In the genomic region with DNA sequence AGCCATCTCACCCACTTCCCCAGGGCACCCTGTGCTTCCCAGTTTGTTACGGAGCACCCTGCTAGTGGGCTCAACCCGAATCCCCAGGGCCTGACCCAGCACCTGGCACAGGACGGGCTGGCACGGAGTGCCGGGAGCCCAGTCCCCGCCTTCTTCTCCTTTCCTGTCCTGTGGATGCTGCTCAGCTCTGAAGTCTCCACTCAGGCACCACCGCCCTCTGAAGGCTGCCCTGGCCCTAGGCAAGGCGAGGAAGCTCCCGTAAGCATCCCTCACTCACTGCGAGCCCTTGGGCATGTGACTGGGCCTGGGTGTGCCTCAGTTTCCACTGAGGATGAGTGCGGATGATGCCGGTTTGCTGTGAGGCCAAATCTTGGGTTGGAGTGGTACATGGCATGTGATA, we compare ENCODE assay signal across 1 cellular context.
TF ChIP-seq lines count a peak whose summit lies in the region.

No MANE protein-coding gene starts in this region.

TF ChIP-seq in WTC11, 78 proteins besides CTCF, POLR2A, EP300 and RAD21:
- TF ChIP-seq ZNF219 (CRISPR knock-in tag; IDR thresholded peaks at IDR 0.05; ENCODE audit: borderline replicate concordance) = no peak
- no peak for TF ChIP-seq PRRX2 (CRISPR knock-in tag; IDR thresholded peaks at IDR 0.05)
- no peak for TF ChIP-seq CBFB (CRISPR knock-in tag; IDR thresholded peaks at IDR 0.05; ENCODE audit: low read depth)
- no peak for TF ChIP-seq SMAD3 (CRISPR knock-in tag; IDR thresholded peaks at IDR 0.05; ENCODE audit: borderline replicate concordance)
- TF ChIP-seq IRF2 (CRISPR knock-in tag; IDR thresholded peaks at IDR 0.05; ENCODE audit: borderline replicate concordance, low read depth) = no peak
- TF ChIP-seq ZNF317 (CRISPR knock-in tag; IDR thresholded peaks at IDR 0.05; ENCODE audit: borderline replicate concordance, low read depth) = no peak
- no peak for TF ChIP-seq TP53 (CRISPR knock-in tag; IDR thresholded peaks at IDR 0.05)
- TF ChIP-seq, protein P1, sequence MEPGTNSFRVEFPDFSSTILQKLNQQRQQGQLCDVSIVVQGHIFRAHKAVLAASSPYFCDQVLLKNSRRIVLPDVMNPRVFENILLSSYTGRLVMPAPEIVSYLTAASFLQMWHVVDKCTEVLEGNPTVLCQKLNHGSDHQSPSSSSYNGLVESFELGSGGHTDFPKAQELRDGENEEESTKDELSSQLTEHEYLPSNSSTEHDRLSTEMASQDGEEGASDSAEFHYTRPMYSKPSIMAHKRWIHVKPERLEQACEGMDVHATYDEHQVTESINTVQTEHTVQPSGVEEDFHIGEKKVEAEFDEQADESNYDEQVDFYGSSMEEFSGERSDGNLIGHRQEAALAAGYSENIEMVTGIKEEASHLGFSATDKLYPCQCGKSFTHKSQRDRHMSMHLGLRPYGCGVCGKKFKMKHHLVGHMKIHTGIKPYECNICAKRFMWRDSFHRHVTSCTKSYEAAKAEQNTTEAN (CRISPR knock-in tag; IDR thresholded peaks at IDR 0.05) = no peak
